1 cellular context compared by ENCODE assay signal in the genomic region with DNA sequence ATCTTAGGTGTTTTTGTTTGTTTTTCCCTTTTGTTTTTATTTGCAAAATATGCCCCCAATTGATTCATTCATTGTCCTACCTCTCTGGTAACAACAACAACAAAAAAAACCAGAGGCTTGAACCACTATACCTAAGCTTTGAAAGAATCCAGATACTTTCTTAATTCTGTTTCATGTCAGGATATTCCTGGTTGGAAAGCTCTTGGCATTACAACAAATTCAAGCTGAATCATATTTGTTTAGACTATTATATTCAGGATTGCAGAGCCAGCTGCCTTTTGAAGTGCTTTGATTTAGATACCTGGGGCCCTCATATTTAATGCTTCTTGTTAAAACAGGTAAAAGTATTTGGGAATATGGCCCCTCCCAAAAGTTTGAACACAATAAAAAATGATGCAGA.
TF ChIP-seq lines count a peak whose summit lies in the region.

No MANE protein-coding gene starts in this region.

TF ChIP-seq in HepG2, 621 proteins besides CTCF, POLR2A, EP300 and RAD21:
- TF ChIP-seq REXO4 (CRISPR knock-in tag; IDR thresholded peaks at IDR 0.05; ENCODE audit: borderline replicate concordance) (no peak), PATZ1 (CRISPR knock-in tag; IDR thresholded peaks at IDR 0.05) (no peak), PHF21A (CRISPR knock-in tag; IDR thresholded peaks at IDR 0.05) (no peak), MYNN (CRISPR knock-in tag; IDR thresholded peaks at IDR 0.05; ENCODE audit: low read depth) (no peak), ZSCAN12 (CRISPR knock-in tag; IDR thresholded peaks at IDR 0.05) (no peak), STAG1 (CRISPR knock-in tag; IDR thresholded peaks at IDR 0.05) (no peak), ZNF629 (CRISPR knock-in tag; conservative IDR thresholded peaks at IDR 0.05) (no peak), BRCA1 (CRISPR knock-in tag; IDR thresholded peaks at IDR 0.05) (no peak), TAF1 (CRISPR knock-in tag; IDR thresholded peaks at IDR 0.05) (no peak), SMARCE1 (IDR thresholded peaks at IDR 0.05; ENCODE audit: borderline replicate concordance) (no peak), CHD2 (IDR thresholded peaks at IDR 0.05; ENCODE audit: low read depth, low read length) (no peak)
- TF ChIP-seq, protein P1, sequence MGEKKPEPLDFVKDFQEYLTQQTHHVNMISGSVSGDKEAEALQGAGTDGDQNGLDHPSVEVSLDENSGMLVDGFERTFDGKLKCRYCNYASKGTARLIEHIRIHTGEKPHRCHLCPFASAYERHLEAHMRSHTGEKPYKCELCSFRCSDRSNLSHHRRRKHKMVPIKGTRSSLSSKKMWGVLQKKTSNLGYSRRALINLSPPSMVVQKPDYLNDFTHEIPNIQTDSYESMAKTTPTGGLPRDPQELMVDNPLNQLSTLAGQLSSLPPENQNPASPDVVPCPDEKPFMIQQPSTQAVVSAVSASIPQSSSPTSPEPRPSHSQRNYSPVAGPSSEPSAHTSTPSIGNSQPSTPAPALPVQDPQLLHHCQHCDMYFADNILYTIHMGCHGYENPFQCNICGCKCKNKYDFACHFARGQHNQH (CRISPR knock-in tag; IDR thresholded peaks at IDR 0.05), result no peak
